ENCODE assay signal across 8 cellular contexts in the genomic region with DNA sequence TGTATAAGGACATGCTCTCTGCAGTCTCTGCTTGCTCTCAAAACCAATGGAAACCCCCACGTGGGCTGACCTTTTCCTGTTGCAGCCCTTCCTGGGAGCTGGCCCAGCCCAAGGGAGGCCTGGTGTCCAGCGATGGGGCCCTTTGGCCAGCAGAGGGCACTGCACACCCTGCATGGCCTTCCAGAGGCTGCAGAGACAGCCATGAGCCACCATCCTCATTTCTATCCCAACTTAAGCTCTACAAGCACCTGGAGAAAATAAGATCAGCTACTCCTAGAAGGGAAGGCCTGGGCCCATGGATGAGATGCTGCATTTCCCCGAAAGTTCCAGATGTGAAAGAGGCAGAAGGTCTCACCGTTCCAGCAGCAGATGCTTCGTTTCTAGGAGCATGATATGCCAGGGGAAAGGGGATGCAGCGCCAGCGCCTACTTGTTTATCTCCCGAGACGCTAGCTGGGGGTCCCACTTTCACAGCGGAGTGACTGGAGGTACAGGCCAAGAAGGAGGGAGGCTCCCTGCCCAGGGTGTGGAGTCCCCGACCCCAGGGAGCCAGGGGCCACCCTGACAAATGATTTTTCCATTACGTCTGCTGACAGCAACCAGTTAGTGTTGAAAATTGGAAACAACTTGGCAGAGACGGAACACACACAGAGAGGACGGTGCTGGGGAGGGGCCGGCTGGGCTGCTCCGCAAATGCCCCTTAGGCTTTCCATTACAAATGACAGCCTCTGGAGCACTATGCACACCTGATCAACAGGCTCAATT.
DNase-seq lines count a peak whose midpoint lies in the region; ATAC-seq and TF ChIP-seq lines count a peak whose summit lies in the region.

No MANE protein-coding gene starts in this region.

- H3F3A ChIP-seq in PC-9 (ENCODE audit: insufficient read depth, low read depth): peaks cover 22% of the 10 kb centered on the region

- H3K79me2 ChIP-seq in PC-9 (ENCODE audit: low read depth): peaks cover 55% of the 10 kb centered on the region

- no peaks in the 10 kb centered on the region for H3K27me3 Mint-ChIP-seq in Caco-2 (ENCODE audit: insufficient read depth, unreplicated experiment)

- TF ChIP-seq CTCF in Caco-2 (IDR thresholded peaks at IDR 0.05; ENCODE audit: insufficient read depth in 1 of 2, low read depth in 1 of 2, low read length in 1 of 2, severe bottlenecking in 1 of 2, unreplicated experiment in 1 of 2) (peak; percentile 93 to 97), PC-9 (conservative IDR thresholded peaks at IDR 0.05) (peak; percentile 85), fibroblast of the aortic adventitia (IDR thresholded peaks at IDR 0.05; ENCODE audit: insufficient read depth, low read length) (peak; percentile 100), neutrophil (IDR thresholded peaks at IDR 0.05) (peak; percentile 91), thyroid gland (IDR thresholded peaks at IDR 0.05) (peak; percentile 84 to 95 (median 94))

- no peak overlapping the region for H2AFZ ChIP-seq in PC-9

- H3K4me1 ChIP-seq in Caco-2: peaks cover 41% of the 10 kb centered on the region
- peaks cover 32% of the 10 kb centered on the region for H3K4me1 ChIP-seq in PC-9 (replicated peaks; ENCODE audit: insufficient read depth)
- peaks cover 14 to 22% of the 10 kb centered on the region in 2 experiments for H3K4me1 ChIP-seq in neutrophil (ENCODE audit: control insufficient read depth in 1 of 2, insufficient read depth in 1 of 2, low read depth in 1 of 2, low read length in 1 of 2)
- H3K4me1 ChIP-seq in thyroid gland: peaks cover 59 to 72% of the 10 kb centered on the region in 2 donors

- no peak for TF ChIP-seq POLR2A in thyroid gland (IDR thresholded peaks at IDR 0.05)

- no peaks in the 10 kb centered on the region for H3K9me3 ChIP-seq in Caco-2
- no peaks in the 10 kb centered on the region for H3K9me3 ChIP-seq in PC-9 (ENCODE audit: insufficient read depth, low read depth)
- no peaks in the 10 kb centered on the region for H3K9me3 ChIP-seq in neutrophil
- no peaks in the 10 kb centered on the region for H3K9me3 ChIP-seq in thyroid gland

- H3K4me3 Mint-ChIP-seq in Caco-2 (ENCODE audit: unreplicated experiment): peak overlapping the region; percentile 42

- CTCF ChIA-PET in Caco-2 (lab: Charles Lee) (interaction anchor here (0.6 to 1.5 kb wide), 19 partner anchors 9 to 491 kb away, joined by 3 to 33 read pairs (median 5); partner anchors contain the start of gene CTBP2), PC-9 (lab: Charles Lee) (interaction anchor here (0.6 kb wide), 1 partner anchor 56 kb away, joined by 4 read pairs; no protein-coding TSS in a partner anchor)

- POLR2A ChIA-PET in Caco-2 (lab: Charles Lee) (interaction anchor here (0.5 to 0.6 kb wide), 2 partner anchors 257 to 580 kb away, joined by 3 to 4 read pairs; partner anchors contain the start of gene EEF1AKMT2), PC-9 (lab: Charles Lee; ENCODE audit: unreplicated experiment) (interaction anchor here (0.5 kb wide), 1 partner anchor 645 kb away, joined by 4 read pairs; no protein-coding TSS in a partner anchor)

- peak; percentile 86 to 93 for DNase-seq in Caco-2
- peak; percentile 96 for DNase-seq in HK-2 (ENCODE audit: unreplicated experiment)
- peak; percentile 44 to 72 for DNase-seq in PC-9
- peak; percentile 81 to 83 for DNase-seq in activated T-cell treated with anti-CD3 and anti-CD28 coated beads, Interleukin-2, amount 50 U/mL, for 48 hours
- DNase-seq in fibroblast of the aortic adventitia (ENCODE audit: low read depth): peak; percentile 89
- DNase-seq in thyroid gland: peak; percentile 89 to 90

- intact Hi-C loops in Caco-2 (cut with micrococcal nuclease; ENCODE audit: unreplicated experiment) (loop anchor here (1.0 to 5.0 kb wide), 4 partner anchors 13 to 579 kb away; partner anchors contain the start of gene CTBP2), PC-9 (cut with micrococcal nuclease; ENCODE audit: unreplicated experiment) (loop anchor here (1.0 to 5.0 kb wide), 5 partner anchors 74 to 644 kb away; partner anchors contain the start of gene CTBP2), thyroid gland (cut with DNase I) (loop anchor here (10.0 kb wide), 1 partner anchor 297 kb away; no protein-coding TSS in a partner anchor)

- H4K20me1 ChIP-seq in PC-9 (ENCODE audit: insufficient read depth): no peaks in the 10 kb centered on the region

- BruUV-seq in Caco-2 (replicated peaks; lab: Mats Ljungman, UMichigan) (no TSS peak), PC-9 (replicated peaks; lab: Mats Ljungman, UMichigan) (no TSS peak)

- H3K36me3 ChIP-seq in Caco-2 (ENCODE audit: control insufficient read depth, insufficient read depth, low read length) (no peaks in the 10 kb centered on the region; the same call in 1 of the 2 replicates), PC-9 (ENCODE audit: low read depth) (no peaks in the 10 kb centered on the region), neutrophil (peaks cover 19% of the 10 kb centered on the region), thyroid gland (no peaks in the 10 kb centered on the region)

- no peak overlapping the region for H3K4me2 ChIP-seq in PC-9

- H3K27ac ChIP-seq in PC-9 (no peak overlapping the region), neutrophil (peak overlapping the region; percentile 9), thyroid gland (peak overlapping the region; percentile 30 to 64 (median 40))

- H3K9me3 Mint-ChIP-seq in Caco-2 (ENCODE audit: unreplicated experiment): no peaks in the 10 kb centered on the region

- 54 to 62% methylated on average over 9 to 16 of the region's 16 CpGs for WGBS in thyroid gland, 2 donors

- H3K27me3 ChIP-seq in Caco-2 (replicated peaks; ENCODE audit: control insufficient read depth, insufficient read depth, low read length) (no peaks in the 10 kb centered on the region), PC-9 (ENCODE audit: insufficient read depth, low read depth) (no peaks in the 10 kb centered on the region), neutrophil (no peaks in the 10 kb centered on the region), thyroid gland (no peaks in the 10 kb centered on the region)

- H3K27ac Mint-ChIP-seq in Caco-2 (ENCODE audit: unreplicated experiment): peak overlapping the region; percentile 78

- no peaks in the 10 kb centered on the region for H3K9me2 ChIP-seq in PC-9 (ENCODE audit: insufficient read depth)

- H3K36me3 Mint-ChIP-seq in Caco-2 (ENCODE audit: insufficient read depth, unreplicated experiment): peaks cover 32% of the 10 kb centered on the region

- peak; percentile 90 for ATAC-seq in GM19455 (IDR thresholded peaks at IDR 0.05; ENCODE audit: unreplicated experiment)

- no peak overlapping the region for H3K4me3 ChIP-seq in Caco-2 (ENCODE audit: low read depth, low read length)
- H3K4me3 ChIP-seq in PC-9: no peak overlapping the region
- no peak overlapping the region for H3K4me3 ChIP-seq in fibroblast of the aortic adventitia (ENCODE audit: low read depth, low read length)
- no peak overlapping the region for H3K4me3 ChIP-seq in neutrophil (ENCODE audit: low read depth in 1 of 2, low read length in 1 of 2)
- no peak overlapping the region for H3K4me3 ChIP-seq in thyroid gland (replicated peaks in 1 of 3)

- H3K4me1 Mint-ChIP-seq in Caco-2 (ENCODE audit: low read depth, unreplicated experiment): peaks cover 22% of the 10 kb centered on the region
